Comparison of ENCODE assay signal across 33 cellular contexts in the genomic region with DNA sequence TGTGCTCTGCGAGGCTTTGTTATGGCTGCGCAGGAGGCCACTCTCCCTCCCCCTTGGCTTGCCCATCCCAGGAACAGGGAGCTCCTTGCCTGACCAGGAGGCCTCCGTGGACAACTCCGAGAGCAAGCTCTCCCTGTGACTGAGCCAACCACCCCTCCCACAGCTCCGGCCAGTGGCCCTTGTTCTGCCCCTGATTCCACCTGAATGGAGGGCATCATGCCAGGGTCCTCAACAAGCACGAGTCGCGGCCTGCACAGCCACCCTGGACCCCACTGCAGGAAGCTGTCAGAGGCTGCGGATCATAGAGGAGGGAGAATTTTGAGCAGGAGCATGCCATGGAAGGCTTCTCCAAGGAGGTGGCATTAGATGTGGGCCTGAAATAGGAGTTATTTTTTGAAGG.
"Had no signal": no experiment of that assay in that cellular context is flagged by ENCODE, and none has a peak within 500 bp of the region (broad histone marks: within the 10 kb centered on the region; RNA-seq: fewer than 3 reads in every experiment).

No MANE protein-coding gene starts in this region.

- H3K4me1 Mint-ChIP-seq: activated CD4-positive, alpha-beta memory T cell treated with anti-CD3 and anti-CD28 coated beads, Interleukin-2, amount 10 ng/mL, durations not matched to agents 7 days and 5 days; activated CD8-positive, alpha-beta memory T cell treated with anti-CD3 and anti-CD28 coated beads, Interleukin-2, amount 10 ng/mL, durations not matched to agents 7 days and 5 days; activated naive CD4-positive, alpha-beta T cell treated with anti-CD3 and anti-CD28 coated beads, Interleukin-2, amount 10 ng/mL, durations not matched to agents 7 days and 5 days; activated naive CD8-positive, alpha-beta T cell treated with anti-CD3 and anti-CD28 coated beads, Interleukin-2, amount 50 U/mL, for 24 hours had no signal

- H3K4me3 Mint-ChIP-seq: activated CD4-positive, alpha-beta memory T cell treated with anti-CD3 and anti-CD28 coated beads, Interleukin-2, amount 10 ng/mL, durations not matched to agents 7 days and 5 days; activated CD8-positive, alpha-beta memory T cell treated with anti-CD3 and anti-CD28 coated beads, Interleukin-2, amount 10 ng/mL, durations not matched to agents 7 days and 5 days; activated naive CD4-positive, alpha-beta T cell treated with anti-CD3 and anti-CD28 coated beads, Interleukin-2, amount 10 ng/mL, durations not matched to agents 7 days and 5 days; activated naive CD8-positive, alpha-beta T cell; activated naive CD8-positive, alpha-beta T cell treated with anti-CD3 and anti-CD28 coated beads, Interleukin-2, amount 50 U/mL, for 24 hours had no signal

- H3K36me3 Mint-ChIP-seq: activated CD8-positive, alpha-beta memory T cell treated with anti-CD3 and anti-CD28 coated beads, Interleukin-2, amount 10 ng/mL, durations not matched to agents 7 days and 5 days; activated naive CD4-positive, alpha-beta T cell treated with anti-CD3 and anti-CD28 coated beads, Interleukin-2, amount 10 ng/mL, durations not matched to agents 7 days and 5 days had no signal

- ATAC-seq: activated CD8-positive, alpha-beta memory T cell treated with anti-CD3 and anti-CD28 coated beads, Interleukin-2, amount 10 ng/mL, durations not matched to agents 7 days and 5 days; activated naive CD8-positive, alpha-beta T cell treated with anti-CD3 and anti-CD28 coated beads, Interleukin-2, amount 50 U/mL, for 24 hours; PC-3 had no signal

- H3K27me3 Mint-ChIP-seq: activated CD8-positive, alpha-beta memory T cell treated with anti-CD3 and anti-CD28 coated beads, Interleukin-2, amount 10 ng/mL, durations not matched to agents 7 days and 5 days; activated naive CD4-positive, alpha-beta T cell treated with anti-CD3 and anti-CD28 coated beads, Interleukin-2, amount 10 ng/mL, durations not matched to agents 7 days and 5 days had no signal

- H3K27ac Mint-ChIP-seq: activated CD4-positive, alpha-beta memory T cell treated with anti-CD3 and anti-CD28 coated beads, Interleukin-2, amount 10 ng/mL, durations not matched to agents 7 days and 5 days; activated CD8-positive, alpha-beta memory T cell treated with anti-CD3 and anti-CD28 coated beads, Interleukin-2, amount 10 ng/mL, durations not matched to agents 7 days and 5 days; activated naive CD4-positive, alpha-beta T cell treated with anti-CD3 and anti-CD28 coated beads, Interleukin-2, amount 10 ng/mL, durations not matched to agents 7 days and 5 days; activated naive CD8-positive, alpha-beta T cell; activated naive CD8-positive, alpha-beta T cell treated with anti-CD3 and anti-CD28 coated beads, Interleukin-2, amount 50 U/mL, for 24 hours had no signal

- H3K27ac ChIP-seq: cardiac muscle cell, KMS-11, Peyer's patch, WERI-Rb-1 had no signal

- H3K4me3 ChIP-seq: cardiac muscle cell, Peyer's patch had no signal

- H3K27me3 ChIP-seq: cardiac muscle cell, Peyer's patch had no signal

- H3K4me1 ChIP-seq: Peyer's patch had no signal

- H3K9ac ChIP-seq: KMS-11 had no signal

- DNase-seq: activated CD4-positive, alpha-beta memory T cell treated with anti-CD3 and anti-CD28 coated beads, Interleukin-2, amount 10 ng/mL, durations not matched to agents 7 days and 5 days; activated CD4-positive, alpha-beta T cell treated with anti-CD3 and anti-CD28 coated beads for 1 hour; activated CD4-positive, alpha-beta T cell treated with anti-CD3 and anti-CD28 coated beads for 48 hours; activated CD4-positive, CD25-positive, alpha-beta regulatory T cell; activated CD8-positive, alpha-beta memory T cell treated with anti-CD3 and anti-CD28 coated beads for 24 hours; activated CD8-positive, alpha-beta memory T cell treated with anti-CD3 and anti-CD28 coated beads, Interleukin-2, amount 10 ng/mL, durations not matched to agents 7 days and 5 days; activated CD8-positive, alpha-beta memory T cell treated with anti-CD3 and anti-CD28 coated beads, Interleukin-2, amount 50 U/mL, for 48 hours; activated effector memory CD4-positive, alpha-beta T cell treated with Interleukin-2 at 50 U/mL for 16 hours; activated naive CD4-positive, alpha-beta T cell treated with anti-CD3 and anti-CD28 coated beads, Interleukin-2, amount 10 ng/mL, durations not matched to agents 7 days and 5 days; activated naive CD8-positive, alpha-beta T cell treated with anti-CD3 and anti-CD28 coated beads, Interleukin-2, amount 50 U/mL, for 24 hours; activated T-cell treated with anti-CD3 and anti-CD28 coated beads, Interleukin-2, amount 50 U/mL, for 48 hours; anterior cingulate cortex; NCI-H1092 treated with DMSO at 0.1 percent for 48 hours; NCI-H1417; NCI-H146; NCI-H187; NCI-H2029 treated with DMSO at 0.1 percent for 48 hours; NCI-H2107; NCI-H2171; NCI-H510A; NCI-H526; NCI-H748 treated with DMSO at 0.1 percent for 48 hours; NK-92 treated with Interleukin-12 subunit alpha and Interleukin-12 subunit beta, amount 100 ng/mL, for 24 hours; PC-3; Peyer's patch; Right ventricle myocardium superior; RPMI8226; SW 1271; T1000; WERI-Rb-1 had no signal

- H3K36me3 ChIP-seq: cardiac muscle cell, Peyer's patch, WERI-Rb-1 had no signal

- H3K9me3 ChIP-seq: Peyer's patch had no signal

- H3K4me2 ChIP-seq: KMS-11 had no signal
